ENCODE assay signal across 19 cellular contexts in the genomic region with DNA sequence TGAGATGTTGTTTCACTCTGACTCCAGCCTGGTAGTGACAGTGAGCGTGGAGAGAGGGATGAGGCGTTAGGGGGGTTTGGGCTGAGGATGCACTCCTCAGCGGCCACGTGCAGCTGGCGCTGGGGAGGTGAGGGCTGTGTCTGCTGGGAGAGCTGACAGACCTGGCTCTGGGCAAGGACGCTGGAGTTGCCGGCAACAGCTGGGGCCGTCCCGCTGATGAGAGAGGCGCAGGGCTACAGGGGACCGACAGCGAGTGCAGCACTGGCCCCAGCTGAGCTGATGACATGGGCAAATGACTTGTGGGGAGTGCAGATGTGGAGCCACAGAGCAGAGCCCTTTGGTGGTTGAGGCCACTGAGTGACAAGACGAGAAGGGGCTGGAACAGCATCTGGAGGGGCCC. TPM values are rescaled to one million over a fixed set of nuclear protein-coding genes. Genes with fewer than 3 reads are reported as not detected.
DNase-seq lines count a peak whose midpoint lies in the region; ATAC-seq and TF ChIP-seq lines count a peak whose summit lies in the region.
"Had no signal": no experiment of that assay in that cellular context is flagged by ENCODE, and none has a peak within 500 bp of the region (broad histone marks: within the 10 kb centered on the region; RNA-seq: fewer than 3 reads in every experiment).

No MANE protein-coding gene starts in this region.

- H3K4me2 ChIP-seq in neuronal stem cell (ENCODE audit: insufficient read depth, low read length, poor library complexity, severe bottlenecking) = no peak overlapping the region
- H3K4me2 ChIP-seq: SK-N-SH had no signal

- H3K4me3 ChIP-seq in neuronal stem cell (ENCODE audit: low read length in 2 of 2) = no peak overlapping the region
- H3K4me3 ChIP-seq: K562, MG63, spleen had no signal

- H3K4me3 Mint-ChIP-seq in T-helper 2 cell treated with Interferon-gamma antibody and Interleukin-4, amounts not matched to agents 5 μg/mL and 100 μg/mL, for 36 hours = no peak overlapping the region
- no peak overlapping the region for H3K4me3 Mint-ChIP-seq in HFFc6
- H3K4me3 Mint-ChIP-seq in activated naive CD8-positive, alpha-beta T cell treated with anti-CD3 and anti-CD28 coated beads, Interleukin-2, amount 50 U/mL, for 24 hours = no peak overlapping the region
- H3K4me3 Mint-ChIP-seq: activated naive CD4-positive, alpha-beta T cell treated with anti-CD3 and anti-CD28 coated beads, Interleukin-2, amount 50 U/mL, for 24 hours had no signal

- no peak overlapping the region for H3K27ac ChIP-seq in neuronal stem cell (replicated peaks; ENCODE audit: low read length)
- H3K27ac ChIP-seq: 22Rv1, spleen, WERI-Rb-1 had no signal

- no peak overlapping the region for H2BK5ac ChIP-seq in neuronal stem cell (ENCODE audit: low read length)

- H3K4me1 ChIP-seq in neuronal stem cell (ENCODE audit: control insufficient read depth in 2 of 2, insufficient read depth in 1 of 2, low read depth in 1 of 2, low read length in 2 of 2) = no peaks in the 10 kb centered on the region

- H3K27me3 ChIP-seq in neuronal stem cell (ENCODE audit: control insufficient read depth in 3 of 3, insufficient read depth in 3 of 3, low read depth in 1 of 3, low read length in 3 of 3) = no peaks in the 10 kb centered on the region
- H3K27me3 ChIP-seq: MG63, spleen had no signal

- no peak overlapping the region for H2BK120ac ChIP-seq in neuronal stem cell (ENCODE audit: low read depth, low read length)

- no peak overlapping the region for H2BK15ac ChIP-seq in neuronal stem cell (ENCODE audit: low read length)

- H3K79me1 ChIP-seq in neuronal stem cell (ENCODE audit: low read depth, low read length) = no peaks in the 10 kb centered on the region

- peaks cover 53% of the 10 kb centered on the region for H3K36me3 Mint-ChIP-seq in T-helper 2 cell treated with Interferon-gamma antibody and Interleukin-4, amounts not matched to agents 5 μg/mL and 100 μg/mL, for 36 hours (ENCODE audit: low read depth)
- peaks cover 26% of the 10 kb centered on the region for H3K36me3 Mint-ChIP-seq in HFFc6 (ENCODE audit: low read depth)
- H3K36me3 Mint-ChIP-seq in activated naive CD8-positive, alpha-beta T cell treated with anti-CD3 and anti-CD28 coated beads, Interleukin-2, amount 50 U/mL, for 24 hours (ENCODE audit: low read depth) = peaks cover 6% of the 10 kb centered on the region

- H2AK5ac ChIP-seq in neuronal stem cell (ENCODE audit: low read depth, low read length) = no peak overlapping the region

- peaks cover 31 to 89% of the 10 kb centered on the region in 2 donors for H3K36me3 ChIP-seq in neuronal stem cell (replicated peaks in 1 of 2; ENCODE audit: control insufficient read depth in 2 of 2, insufficient read depth in 2 of 2, low read length in 2 of 2)

- H3K27ac Mint-ChIP-seq in T-helper 2 cell treated with Interferon-gamma antibody and Interleukin-4, amounts not matched to agents 5 μg/mL and 100 μg/mL, for 36 hours = peak overlapping the region; percentile 43
- peak overlapping the region; percentile 13; the same call in 1 of the 2 replicates for H3K27ac Mint-ChIP-seq in HFFc6
- H3K27ac Mint-ChIP-seq in activated naive CD8-positive, alpha-beta T cell treated with anti-CD3 and anti-CD28 coated beads, Interleukin-2, amount 50 U/mL, for 24 hours = peak overlapping the region; percentile 35
- H3K27ac Mint-ChIP-seq: activated naive CD4-positive, alpha-beta T cell treated with anti-CD3 and anti-CD28 coated beads, Interleukin-2, amount 50 U/mL, for 24 hours had no signal

- no peak overlapping the region for H4K91ac ChIP-seq in neuronal stem cell (ENCODE audit: low read depth, low read length, poor library complexity)

- no peaks in the 10 kb centered on the region for H3K4me1 Mint-ChIP-seq in T-helper 2 cell treated with Interferon-gamma antibody and Interleukin-4, amounts not matched to agents 5 μg/mL and 100 μg/mL, for 36 hours (ENCODE audit: low read depth)
- peaks cover 23% of the 10 kb centered on the region for H3K4me1 Mint-ChIP-seq in HFFc6 (ENCODE audit: low read depth)
- H3K4me1 Mint-ChIP-seq in activated naive CD8-positive, alpha-beta T cell treated with anti-CD3 and anti-CD28 coated beads, Interleukin-2, amount 50 U/mL, for 24 hours = peaks cover 3% of the 10 kb centered on the region
- H3K4me1 Mint-ChIP-seq: activated naive CD4-positive, alpha-beta T cell treated with anti-CD3 and anti-CD28 coated beads, Interleukin-2, amount 50 U/mL, for 24 hours had no signal

- H2BK12ac ChIP-seq in neuronal stem cell (ENCODE audit: low read length) = no peak overlapping the region

- peak overlapping the region; percentile 40 for H3K23ac ChIP-seq in neuronal stem cell (ENCODE audit: low read depth, low read length, poor library complexity)

- H3K9ac ChIP-seq in neuronal stem cell (ENCODE audit: low read depth, low read length, poor library complexity) = peak overlapping the region; percentile 9
- H3K9ac ChIP-seq: SK-N-SH had no signal

- ATAC-seq in activated naive CD8-positive, alpha-beta T cell treated with anti-CD3 and anti-CD28 coated beads, Interleukin-2, amount 50 U/mL, for 24 hours = no peak

- TF ChIP-seq CTCF in HFFc6 (IDR thresholded peaks at IDR 0.05) = no peak

- no peak overlapping the region for H2AFZ ChIP-seq in neuronal stem cell (ENCODE audit: low read length)

- no peaks in the 10 kb centered on the region for H3K9me3 Mint-ChIP-seq in T-helper 2 cell treated with Interferon-gamma antibody and Interleukin-4, amounts not matched to agents 5 μg/mL and 100 μg/mL, for 36 hours
- no peaks in the 10 kb centered on the region for H3K9me3 Mint-ChIP-seq in HFFc6
- no peaks in the 10 kb centered on the region for H3K9me3 Mint-ChIP-seq in activated naive CD8-positive, alpha-beta T cell treated with anti-CD3 and anti-CD28 coated beads, Interleukin-2, amount 50 U/mL, for 24 hours
- H3K9me3 Mint-ChIP-seq: activated naive CD4-positive, alpha-beta T cell treated with anti-CD3 and anti-CD28 coated beads, Interleukin-2, amount 50 U/mL, for 24 hours had no signal

- H3K27me3 Mint-ChIP-seq in T-helper 2 cell treated with Interferon-gamma antibody and Interleukin-4, amounts not matched to agents 5 μg/mL and 100 μg/mL, for 36 hours (ENCODE audit: low read depth) = no peaks in the 10 kb centered on the region
- H3K27me3 Mint-ChIP-seq in HFFc6 (ENCODE audit: insufficient read depth) = no peaks in the 10 kb centered on the region; the same call in 1 of the 2 replicates
- H3K27me3 Mint-ChIP-seq in activated naive CD8-positive, alpha-beta T cell treated with anti-CD3 and anti-CD28 coated beads, Interleukin-2, amount 50 U/mL, for 24 hours = no peaks in the 10 kb centered on the region
- H3K27me3 Mint-ChIP-seq: activated naive CD4-positive, alpha-beta T cell treated with anti-CD3 and anti-CD28 coated beads, Interleukin-2, amount 50 U/mL, for 24 hours had no signal

- no CpG with 5 or more reads among the region's 13 CpGs for WGBS in neuronal stem cell (ENCODE audit: extremely low coverage in 2 of 2, insufficient read length in 2 of 2, insufficient replicate concordance in 1 of 2), 2 donors

- no peak overlapping the region for H3K14ac ChIP-seq in neuronal stem cell (ENCODE audit: low read length)

- in situ Hi-C loops in KBM-7 (cut with MboI; ENCODE audit: low pct_unique_long_range_greater_than_20kb, low sequenced_read_pairs) = no loop called here

- H3K4ac ChIP-seq in neuronal stem cell (ENCODE audit: low read length) = no peak overlapping the region

- no peak overlapping the region for H4K8ac ChIP-seq in neuronal stem cell (ENCODE audit: low read depth, low read length)

- H3K9me3 ChIP-seq in neuronal stem cell (replicated peaks in 1 of 2; ENCODE audit: control insufficient read depth in 2 of 2, insufficient read depth in 1 of 2, low read depth in 1 of 2, low read length in 2 of 2) = no peaks in the 10 kb centered on the region
- H3K9me3 ChIP-seq: MG63, SK-N-SH, spleen had no signal

- DNase-seq in T-helper 2 cell treated with Interferon-gamma antibody and Interleukin-4, amounts not matched to agents 5 μg/mL and 100 μg/mL, for 36 hours (ENCODE audit: low spot score) = no peak
- DNase-seq in T-helper 2 cell (no peak), HFFc6 (no peak), neuronal stem cell (ENCODE audit: low spot score) (no peak), 8988T (no peak), NCI-H146 treated with DMSO at 0.1 percent for 48 hours (lab: John Stamatoyannopoulos, UW; ENCODE audit: unreplicated experiment) (no peak), KBM-7 (no peak)
- DNase-seq in activated naive CD8-positive, alpha-beta T cell treated with anti-CD3 and anti-CD28 coated beads, Interleukin-2, amount 50 U/mL, for 24 hours = no peak
- DNase-seq: cerebellar nuclear complex, GF-D8, NCI-H1417 treated with DMSO at 0.1 percent for 48 hours, NCI-H446 treated with DMSO at 0.1 percent for 48 hours had no signal

- H3K18ac ChIP-seq in neuronal stem cell (ENCODE audit: low read length) = no peak overlapping the region

RNA-seq across cellular contexts. Expression of a gene that starts 38.4 kb away (rescaled TPM):
- 10 to 100 TPM; 12.5 to 16.9 (median 15.7) TPM for total RNA-seq in HFFc6 (2021; fragmentation: NEBNext Ultra II Directional; extraction: Animal tissue kit (Norgen Biotek cat#: 25700))
- polyA plus RNA-seq in neuronal stem cell (2013, experiment 1 of 2) = 53.3 TPM
- 51.1 TPM for polyA plus RNA-seq in neuronal stem cell (2013, experiment 2 of 2)

RNA-seq across cellular contexts. Expression of a gene that starts 38.5 kb away (rescaled TPM):
- 10 to 100 TPM; 38.3 to 43.2 (median 41.6) TPM for total RNA-seq in HFFc6 (2021; fragmentation: NEBNext Ultra II Directional; extraction: Animal tissue kit (Norgen Biotek cat#: 25700))
- polyA plus RNA-seq in neuronal stem cell (2013, experiment 1 of 2) = 59.4 TPM
- 59.6 TPM for polyA plus RNA-seq in neuronal stem cell (2013, experiment 2 of 2)
